Comparison of ENCODE assay signal across 29 cellular contexts in the genomic region with DNA sequence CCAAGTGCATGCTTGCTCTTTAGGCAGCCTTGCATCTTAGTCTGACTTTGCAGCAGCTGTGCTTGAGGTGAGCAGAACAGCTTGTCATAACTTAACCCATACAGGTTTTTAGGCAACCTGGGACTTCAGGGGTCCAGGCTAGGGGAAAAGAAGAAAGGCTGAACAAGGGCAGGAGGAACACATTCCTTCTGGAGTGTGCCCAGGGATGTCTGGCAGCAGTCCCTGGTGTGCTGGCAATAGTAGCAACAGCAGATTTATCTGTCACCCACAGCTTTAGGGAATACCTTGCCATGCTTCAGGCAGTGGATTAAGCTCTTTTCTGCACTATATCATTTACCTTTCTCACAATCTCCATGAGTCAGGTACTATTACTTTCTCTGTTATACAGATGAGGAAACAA.
"Had no signal": no experiment of that assay in that cellular context is flagged by ENCODE, and none has a peak within 500 bp of the region (broad histone marks: within the 10 kb centered on the region; RNA-seq: fewer than 3 reads in every experiment).

No MANE protein-coding gene starts in this region.

- H3K27me3 ChIP-seq: heart left ventricle, left lung, ovary, right lobe of liver, tibial artery, upper lobe of right lung had no signal

- DNase-seq: heart left ventricle; hypothalamus; immature natural killer cell; kidney; left colon; left lung; lower lobe of right lung; mammary epithelial cell; mesenchymal stem cell; naive thymus-derived CD8-positive, alpha-beta T cell; nucleus accumbens; ovary; right lobe of liver; stimulated activated CD4-positive, alpha-beta T cell treated with anti-CD3 and anti-CD28 coated beads, Interleukin-1b, Interleukin-23, amount 100 ng/mL, for 48 hours; stimulated activated CD4-positive, alpha-beta T cell treated with anti-CD3 and anti-CD28 coated beads, Interleukin-2, amount 100 ng/mL, for 48 hours; stimulated activated CD4-positive, alpha-beta T cell treated with anti-CD3 and anti-CD28 coated beads, Interleukin-4, amount 100 ng/mL, for 4 hours; stimulated activated CD8-positive, alpha-beta memory T cell treated with anti-CD3 and anti-CD28 coated beads, Interleukin-4, amount 100 ng/mL, for 48 hours; stimulated activated naive CD4-positive, alpha-beta T cell treated with Interleukin-2 at 50 U/mL for 16 hours; stimulated activated naive CD8-positive, alpha-beta T cell treated with anti-CD3 and anti-CD28 coated beads, Interleukin-15, amount 100 ng/mL, for 72 hours; substantia nigra; tibial artery; trophoblast cell; upper lobe of right lung had no signal

- FAIRE-seq: islet of Langerhans, kidney, urothelium cell line had no signal

- H3K9me3 ChIP-seq: heart left ventricle, lower lobe of right lung, ovary, prostate gland, right lobe of liver, thoracic aorta, tibial artery, upper lobe of right lung had no signal

- H3K4me2 ChIP-seq: smooth muscle cell had no signal

- H3K4me3 ChIP-seq: heart left ventricle, left lung, lower lobe of right lung, ovary, prostate gland, right lobe of liver, smooth muscle cell, thoracic aorta, tibial artery, upper lobe of right lung had no signal

- ATAC-seq: heart left ventricle; left colon; left lung; lower lobe of right lung; naive thymus-derived CD8-positive, alpha-beta T cell; right lobe of liver; stimulated activated memory B cell treated with anti-CD40 and anti-IgM and Interleukin-4, amounts not matched to agents 10 μg/mL and 1 μg/mL and 100 μg/mL, for 72 hours; stimulated activated naive CD8-positive, alpha-beta T cell treated with anti-CD3 and anti-CD28 coated beads, Interleukin-15, amount 100 ng/mL, for 72 hours; upper lobe of right lung had no signal

- H3K4me1 ChIP-seq: heart left ventricle, left lung, lower lobe of right lung, prostate gland, right lobe of liver, tibial artery, upper lobe of right lung had no signal

- H3K27ac ChIP-seq: heart left ventricle, left lung, lower lobe of right lung, ovary, prostate gland, right lobe of liver, thoracic aorta, tibial artery, upper lobe of right lung had no signal

- H3K36me3 ChIP-seq: heart left ventricle, left lung, lower lobe of right lung, ovary, prostate gland, right lobe of liver, thoracic aorta, tibial artery, upper lobe of right lung had no signal
